1 cellular context compared by ENCODE assay signal in the genomic region with DNA sequence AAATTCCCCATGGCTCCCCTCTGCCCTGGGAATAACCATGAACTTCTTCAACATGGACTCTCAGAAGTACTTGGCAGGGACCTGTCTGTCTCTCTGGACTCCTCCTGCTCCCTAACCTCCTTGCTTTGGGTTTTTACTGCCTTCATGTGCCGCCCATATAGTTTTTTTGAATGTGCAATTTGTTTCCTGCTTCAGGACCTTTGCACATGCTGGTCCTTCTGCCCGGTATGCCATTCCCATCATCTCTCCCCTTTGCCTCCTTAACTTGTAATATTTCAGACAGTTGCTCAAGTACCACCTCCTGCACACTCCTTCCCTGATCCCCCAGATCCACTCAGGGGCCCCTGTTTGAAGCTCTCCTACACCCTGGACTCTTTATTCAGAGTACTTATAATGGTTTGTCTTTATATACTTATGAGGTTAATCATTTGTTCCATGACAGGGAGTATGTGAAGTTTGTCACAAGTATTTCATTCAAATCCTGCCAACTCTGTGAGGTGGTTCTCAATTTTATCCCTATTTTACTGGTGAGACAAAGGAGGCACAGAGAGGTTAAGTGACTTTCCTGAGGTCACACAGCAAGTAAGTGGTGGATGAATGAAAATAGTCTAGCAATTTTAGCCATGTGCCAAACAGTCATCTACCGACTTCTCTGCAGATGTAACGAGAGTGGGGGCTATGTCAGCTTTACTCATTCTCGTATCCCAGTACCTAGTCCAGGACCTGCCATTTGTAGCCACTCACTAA.
A peak's percentile ranks its signal among the peaks of the same experiment; 100 is the strongest.
TF ChIP-seq lines count a peak whose summit lies in the region.

No MANE protein-coding gene starts in this region.

TF ChIP-seq in HepG2, 621 proteins besides CTCF, POLR2A, EP300 and RAD21 (continued from another document):
- TF ChIP-seq, protein P1, sequence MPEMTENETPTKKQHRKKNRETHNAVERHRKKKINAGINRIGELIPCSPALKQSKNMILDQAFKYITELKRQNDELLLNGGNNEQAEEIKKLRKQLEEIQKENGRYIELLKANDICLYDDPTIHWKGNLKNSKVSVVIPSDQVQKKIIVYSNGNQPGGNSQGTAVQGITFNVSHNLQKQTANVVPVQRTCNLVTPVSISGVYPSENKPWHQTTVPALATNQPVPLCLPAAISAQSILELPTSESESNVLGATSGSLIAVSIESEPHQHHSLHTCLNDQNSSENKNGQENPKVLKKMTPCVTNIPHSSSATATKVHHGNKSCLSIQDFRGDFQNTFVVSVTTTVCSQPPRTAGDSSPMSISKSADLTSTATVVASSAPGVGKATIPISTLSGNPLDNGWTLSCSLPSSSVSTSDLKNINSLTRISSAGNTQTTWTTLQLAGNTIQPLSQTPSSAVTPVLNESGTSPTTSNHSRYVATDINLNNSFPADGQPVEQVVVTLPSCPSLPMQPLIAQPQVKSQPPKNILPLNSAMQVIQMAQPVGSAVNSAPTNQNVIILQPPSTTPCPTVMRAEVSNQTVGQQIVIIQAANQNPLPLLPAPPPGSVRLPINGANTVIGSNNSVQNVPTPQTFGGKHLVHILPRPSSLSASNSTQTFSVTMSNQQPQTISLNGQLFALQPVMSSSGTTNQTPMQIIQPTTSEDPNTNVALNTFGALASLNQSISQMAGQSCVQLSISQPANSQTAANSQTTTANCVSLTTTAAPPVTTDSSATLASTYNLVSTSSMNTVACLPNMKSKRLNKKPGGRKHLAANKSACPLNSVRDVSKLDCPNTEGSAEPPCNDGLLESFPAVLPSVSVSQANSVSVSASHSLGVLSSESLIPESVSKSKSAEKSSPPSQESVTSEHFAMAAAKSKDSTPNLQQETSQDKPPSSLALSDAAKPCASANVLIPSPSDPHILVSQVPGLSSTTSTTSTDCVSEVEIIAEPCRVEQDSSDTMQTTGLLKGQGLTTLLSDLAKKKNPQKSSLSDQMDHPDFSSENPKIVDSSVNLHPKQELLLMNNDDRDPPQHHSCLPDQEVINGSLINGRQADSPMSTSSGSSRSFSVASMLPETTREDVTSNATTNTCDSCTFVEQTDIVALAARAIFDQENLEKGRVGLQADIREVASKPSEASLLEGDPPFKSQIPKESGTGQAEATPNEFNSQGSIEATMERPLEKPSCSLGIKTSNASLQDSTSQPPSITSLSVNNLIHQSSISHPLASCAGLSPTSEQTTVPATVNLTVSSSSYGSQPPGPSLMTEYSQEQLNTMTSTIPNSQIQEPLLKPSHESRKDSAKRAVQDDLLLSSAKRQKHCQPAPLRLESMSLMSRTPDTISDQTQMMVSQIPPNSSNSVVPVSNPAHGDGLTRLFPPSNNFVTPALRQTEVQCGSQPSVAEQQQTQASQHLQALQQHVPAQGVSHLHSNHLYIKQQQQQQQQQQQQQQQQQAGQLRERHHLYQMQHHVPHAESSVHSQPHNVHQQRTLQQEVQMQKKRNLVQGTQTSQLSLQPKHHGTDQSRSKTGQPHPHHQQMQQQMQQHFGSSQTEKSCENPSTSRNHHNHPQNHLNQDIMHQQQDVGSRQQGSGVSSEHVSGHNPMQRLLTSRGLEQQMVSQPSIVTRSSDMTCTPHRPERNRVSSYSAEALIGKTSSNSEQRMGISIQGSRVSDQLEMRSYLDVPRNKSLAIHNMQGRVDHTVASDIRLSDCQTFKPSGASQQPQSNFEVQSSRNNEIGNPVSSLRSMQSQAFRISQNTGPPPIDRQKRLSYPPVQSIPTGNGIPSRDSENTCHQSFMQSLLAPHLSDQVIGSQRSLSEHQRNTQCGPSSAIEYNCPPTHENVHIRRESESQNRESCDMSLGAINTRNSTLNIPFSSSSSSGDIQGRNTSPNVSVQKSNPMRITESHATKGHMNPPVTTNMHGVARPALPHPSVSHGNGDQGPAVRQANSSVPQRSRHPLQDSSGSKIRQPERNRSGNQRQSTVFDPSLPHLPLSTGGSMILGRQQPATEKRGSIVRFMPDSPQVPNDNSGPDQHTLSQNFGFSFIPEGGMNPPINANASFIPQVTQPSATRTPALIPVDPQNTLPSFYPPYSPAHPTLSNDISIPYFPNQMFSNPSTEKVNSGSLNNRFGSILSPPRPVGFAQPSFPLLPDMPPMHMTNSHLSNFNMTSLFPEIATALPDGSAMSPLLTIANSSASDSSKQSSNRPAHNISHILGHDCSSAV (CRISPR knock-in tag; IDR thresholded peaks at IDR 0.05; ENCODE audit: borderline replicate concordance): no peak
- TF ChIP-seq ZNF768 (CRISPR knock-in tag; IDR thresholded peaks at IDR 0.05) (peak; percentile 84; the same call in 1 of the 2 replicates), ZNF335 (CRISPR knock-in tag; IDR thresholded peaks at IDR 0.05) (no peak), ZMYM3 (CRISPR knock-in tag; IDR thresholded peaks at IDR 0.05) (peak; percentile 82)
TF ChIP-seq in HepG2: peak in this region for 4.
